In genomic region chr4:118329849-118330248, GRCh38 we compare ENCODE assay signal across 12 cellular contexts. TPM values are rescaled to one million over a fixed set of nuclear protein-coding genes. Genes with fewer than 3 reads are reported as not detected.
DNase-seq lines count a peak whose midpoint lies in the region; TF ChIP-seq lines count a peak whose summit lies in the region.
"Had no signal": no experiment of that assay in that cellular context is flagged by ENCODE, and none has a peak within 500 bp of the region (broad histone marks: within the 10 kb centered on the region; RNA-seq: fewer than 3 reads in every experiment).

No MANE protein-coding gene starts in this region.

- H3K36me3 Mint-ChIP-seq in Calu3 (ENCODE audit: insufficient read depth, unreplicated experiment) (no peaks in the 10 kb centered on the region), glutamatergic neuron (ENCODE audit: unreplicated experiment) (no peaks in the 10 kb centered on the region), progenitor cell of endocrine pancreas (ENCODE audit: insufficient read depth) (no peaks in the 10 kb centered on the region)
- H3K36me3 Mint-ChIP-seq: CD4-positive, alpha-beta memory T cell had no signal

- H3K9me3 Mint-ChIP-seq in Calu3 (ENCODE audit: low read depth, unreplicated experiment) (no peaks in the 10 kb centered on the region), glutamatergic neuron (ENCODE audit: unreplicated experiment) (no peaks in the 10 kb centered on the region), progenitor cell of endocrine pancreas (ENCODE audit: low read depth) (no peaks in the 10 kb centered on the region)

- TF ChIP-seq CTCF in Calu3 (IDR thresholded peaks at IDR 0.05; ENCODE audit: unreplicated experiment) (no peak), glutamatergic neuron (IDR thresholded peaks at IDR 0.05; ENCODE audit: partially characterized antibody, unreplicated experiment) (no peak), progenitor cell of endocrine pancreas (IDR thresholded peaks at IDR 0.05; ENCODE audit: unreplicated experiment) (no peak)

- DNase-seq in Calu3: no peak
- no peak for DNase-seq in HEK293T (ENCODE audit: extremely low spot score)
- no peak for DNase-seq in glutamatergic neuron
- no peak for DNase-seq in progenitor cell of endocrine pancreas (ENCODE audit: low spot score, unreplicated experiment)
- no peak for DNase-seq in Kasumi-1 (lab: John Stamatoyannopoulos, UW)
- DNase-seq in COR-L47 (lab: John Stamatoyannopoulos, UW): no peak
- no peak for DNase-seq in DMS53 (lab: John Stamatoyannopoulos, UW)
- DNase-seq: C1 segment of cervical spinal cord; Caco-2; CD4-positive, alpha-beta memory T cell; DND-41; GOT3 had no signal

- H3K27ac Mint-ChIP-seq in Calu3 (ENCODE audit: unreplicated experiment): peak overlapping the region; percentile 71
- peak overlapping the region; percentile 2 for H3K27ac Mint-ChIP-seq in glutamatergic neuron (ENCODE audit: unreplicated experiment)
- peak overlapping the region; percentile 23 for H3K27ac Mint-ChIP-seq in progenitor cell of endocrine pancreas
- H3K27ac Mint-ChIP-seq: CD4-positive, alpha-beta memory T cell had no signal

- CTCF ChIA-PET in Calu3 (lab: Charles Lee): no interaction called here
- CTCF ChIA-PET in HEK293T (lab: Yijun Ruan, JAX): no interaction called here

- H3K4me1 Mint-ChIP-seq in Calu3 (ENCODE audit: low read depth, unreplicated experiment) (peaks cover 28% of the 10 kb centered on the region), glutamatergic neuron (ENCODE audit: low read depth, unreplicated experiment) (peaks cover 19% of the 10 kb centered on the region), progenitor cell of endocrine pancreas (ENCODE audit: low read depth) (peaks cover 3% of the 10 kb centered on the region)
- H3K4me1 Mint-ChIP-seq: CD4-positive, alpha-beta memory T cell had no signal

- POLR2A ChIA-PET in HEK293T (lab: Yijun Ruan, JAX): no interaction called here

- intact Hi-C loops in Calu3 (cut with micrococcal nuclease; ENCODE audit: unreplicated experiment): no loop called here

- H3K4me3 Mint-ChIP-seq in Calu3 (ENCODE audit: low read depth, unreplicated experiment) (no peak overlapping the region), glutamatergic neuron (ENCODE audit: unreplicated experiment) (no peak overlapping the region), progenitor cell of endocrine pancreas (ENCODE audit: low read depth) (no peak overlapping the region)
- H3K4me3 Mint-ChIP-seq: CD4-positive, alpha-beta memory T cell had no signal

- BruUV-seq in Calu3 (replicated peaks; lab: Mats Ljungman, UMichigan): no TSS peak

- H3K27me3 Mint-ChIP-seq in Calu3 (ENCODE audit: unreplicated experiment): no peaks in the 10 kb centered on the region
- no peaks in the 10 kb centered on the region for H3K27me3 Mint-ChIP-seq in glutamatergic neuron (ENCODE audit: unreplicated experiment)
- no peaks in the 10 kb centered on the region for H3K27me3 Mint-ChIP-seq in progenitor cell of endocrine pancreas

TF ChIP-seq in HEK293T, 16 proteins besides CTCF, POLR2A, EP300 and RAD21:
- TF ChIP-seq PKNOX1 (IDR thresholded peaks at IDR 0.05): peak; percentile 82
- TF ChIP-seq NFRKB (IDR thresholded peaks at IDR 0.05): no peak
- TF ChIP-seq FOXA1 (IDR thresholded peaks at IDR 0.05): peak; percentile 94
- peak; percentile 88 for TF ChIP-seq CTBP1 (IDR thresholded peaks at IDR 0.05; ENCODE audit: borderline replicate concordance)

RNA-seq across cellular contexts. Expression of gene PRSS12, which starts 23.0 kb away (rescaled TPM):
- 44.4 and 48.7 TPM in 2 replicates for total RNA-seq in Calu3 (2022)
- 113 TPM for total RNA-seq in glutamatergic neuron (ENCODE audit: unreplicated experiment)
- total RNA-seq in progenitor cell of endocrine pancreas: 3.4 and 4.6 TPM in 2 replicates
- total RNA-seq: CD4-positive, alpha-beta memory T cell had no signal

Comparison
In these comparisons a context has a peak if more than half of its experiments do, and no peak if none do; other contexts are left out.
1. H3K27ac Mint-ChIP-seq: peak in every context shown above with its lines; median percentile 71 in Calu3; 23 in progenitor cell of endocrine pancreas; 2 in glutamatergic neuron.